ENCODE assay signal across 7 cellular contexts in genomic region chr7:102616507-102617125, GRCh38. TPM values are rescaled to one million over a fixed set of nuclear protein-coding genes. Genes with fewer than 3 reads are reported as not detected.
DNase-seq lines count a peak whose midpoint lies in the region; ATAC-seq, FAIRE-seq and TF ChIP-seq lines count a peak whose summit lies in the region.
"Not testable (repeated sequence)": the region's sequence is repeated elsewhere in the genome, so short reads cannot be mapped to it uniquely, and the experiment has no call there.

Gene RASA4, minus strand, starts transcription at chr7:102616756. Its CDS starts 67 bp downstream, at chr7:102616689.

- DNase-seq in Jurkat, Clone E6-1 (ENCODE audit: low read depth, low spot score); retinal pigment epithelial cell (ENCODE audit: low read depth): not testable (repeated sequence)
- DNase-seq in activated CD4-positive, alpha-beta T cell treated with anti-CD3 and anti-CD28 coated beads, Interleukin-2, amount 50 U/mL, for 48 hours, result peak; percentile 23 to 33
- DNase-seq in colonic mucosa (peak; percentile 44), kidney (peak; percentile 91)

- not testable (repeated sequence) for TF ChIP-seq CTCF in colonic mucosa (IDR thresholded peaks at IDR 0.05); kidney (IDR thresholded peaks at IDR 0.05; ENCODE audit: borderline replicate concordance, extremely low read depth, insufficient read depth); retinal pigment epithelial cell (conservative IDR thresholded peaks at IDR 0.05; ENCODE audit: low read depth, low read length)

- peak within 1 kb of the TSS; percentile 33; the same call in 1 of the 2 replicates for H3K4me3 ChIP-seq in Jurkat, Clone E6-1 (ENCODE audit: low read length)
- peak within 1 kb of the TSS; percentile 32 for H3K4me3 ChIP-seq in colonic mucosa
- H3K4me3 ChIP-seq in kidney (ENCODE audit: low read length in 2 of 2), result not testable (repeated sequence)
- peak within 1 kb of the TSS; percentile 27 for H3K4me3 ChIP-seq in retinal pigment epithelial cell (ENCODE audit: low read length)

- H3K9ac ChIP-seq in colonic mucosa (ENCODE audit: low read depth in 2 of 2, low read length in 2 of 2); kidney (ENCODE audit: low read length in 2 of 2): not testable (repeated sequence)

- intact Hi-C loops in colonic mucosa (cut with DNase I); kidney (cut with DNase I): not testable (repeated sequence)

- not testable (repeated sequence) for H3K36me3 ChIP-seq in colonic mucosa; kidney (ENCODE audit: control insufficient read depth in 1 of 2, insufficient read depth in 2 of 2, low read length in 2 of 2)

- not testable (repeated sequence) for FAIRE-seq in kidney (lab: Jason Lieb, UNC)

- not testable (repeated sequence) for H3K4me1 ChIP-seq in colonic mucosa; kidney (ENCODE audit: control insufficient read depth in 1 of 2, insufficient read depth in 1 of 2, low read depth in 1 of 2, low read length in 2 of 2)

- ATAC-seq in GM18868 (IDR thresholded peaks at IDR 0.05; ENCODE audit: unreplicated experiment) (peak; percentile 79), HG02678 (IDR thresholded peaks at IDR 0.05; ENCODE audit: unreplicated experiment) (peak; percentile 77)

- not testable (repeated sequence) for H3K9me3 ChIP-seq in colonic mucosa; kidney (ENCODE audit: control insufficient read depth in 1 of 2, low read length in 2 of 2)

- H3K27ac ChIP-seq in colonic mucosa; kidney (ENCODE audit: low read depth in 2 of 2, low read length in 2 of 2): not testable (repeated sequence)

- not testable (repeated sequence) for H3K27me3 ChIP-seq in colonic mucosa

RNA-seq across cellular contexts. Expression of gene RASA4, which starts in this region (rescaled TPM):
- 27.6 TPM for polyA plus RNA-seq in Jurkat, Clone E6-1 (2012; ENCODE audit: insufficient read depth, insufficient read length)
- total RNA-seq in colonic mucosa (10 to 100 TPM; 16.7 to 31.3 TPM), kidney (63.3 TPM)
- 47.0 TPM for polyA plus RNA-seq in kidney (ENCODE audit: insufficient read depth, low read depth, low replicate concordance)
